In genomic region chr11:119373917-119374631, GRCh38 we compare ENCODE assay signal across 9 cellular contexts. TPM values are rescaled to one million over a fixed set of nuclear protein-coding genes. Genes with fewer than 3 reads are reported as not detected.
DNase-seq lines count a peak whose midpoint lies in the region; ATAC-seq and TF ChIP-seq lines count a peak whose summit lies in the region.
"Had no signal": no experiment of that assay in that cellular context is flagged by ENCODE, and none has a peak within 500 bp of the region (broad histone marks: within the 10 kb centered on the region; RNA-seq: fewer than 3 reads in every experiment).

No MANE protein-coding gene starts in this region.

- H3K9me3 ChIP-seq in OCI-LY3 (ENCODE audit: insufficient read depth, low read length) (no peaks in the 10 kb centered on the region), trophoblast cell (ENCODE audit: insufficient read depth, low read depth, low read length) (no peaks in the 10 kb centered on the region)

- WGBS in trophoblast cell (ENCODE audit: extremely low coverage, insufficient coverage, insufficient read length) = no CpG with 5 or more reads among the region's 5 CpGs

- H4K20me1 ChIP-seq in OCI-LY3 (ENCODE audit: insufficient read depth, low read length) = no peaks in the 10 kb centered on the region

- peak; percentile 87 for TF ChIP-seq CTCF in OCI-LY3 (IDR thresholded peaks at IDR 0.05; ENCODE audit: low read depth, low read length)
- TF ChIP-seq CTCF in glutamatergic neuron (IDR thresholded peaks at IDR 0.05; ENCODE audit: partially characterized antibody, unreplicated experiment) = peak; percentile 90

- peak; percentile 54 to 59 for ATAC-seq in activated naive CD4-positive, alpha-beta T cell treated with anti-CD3 and anti-CD28 coated beads, Interleukin-2, amount 50 U/mL, for 72 hours
- ATAC-seq in GM18502 (IDR thresholded peaks at IDR 0.05; ENCODE audit: poor library complexity, unreplicated experiment) = no peak

- peaks cover 3% of the 10 kb centered on the region; the same call in 1 of the 2 replicates for H3K27me3 ChIP-seq in OCI-LY3 (ENCODE audit: low read depth, low read length)
- no peaks in the 10 kb centered on the region for H3K27me3 ChIP-seq in trophoblast cell (ENCODE audit: insufficient read depth, low read length)

- H3K4me2 ChIP-seq in OCI-LY3 (ENCODE audit: low read length) (0 out of 2 replicates have a peak overlapping the region, but pooled peaks have one; percentile 27), trophoblast cell (ENCODE audit: low read length) (no peak overlapping the region)

- H3K23ac ChIP-seq in trophoblast cell (ENCODE audit: low read length) = no peak overlapping the region

- no peak overlapping the region for H3K9ac ChIP-seq in OCI-LY3 (ENCODE audit: low read length)
- H3K9ac ChIP-seq in trophoblast cell (ENCODE audit: low read length) = no peak overlapping the region

- no peak overlapping the region for H4K91ac ChIP-seq in trophoblast cell (ENCODE audit: low read depth, low read length)

- H4K12ac ChIP-seq in trophoblast cell (ENCODE audit: low read depth, low read length) = no peak overlapping the region

- H3K4me1 ChIP-seq in OCI-LY3 (ENCODE audit: low read length) (peaks cover 15% of the 10 kb centered on the region), trophoblast cell (ENCODE audit: control insufficient read depth in 1 of 2, insufficient read depth in 2 of 2, low read length in 2 of 2) (peaks cover 10 to 12% of the 10 kb centered on the region in 2 experiments)

- no peaks in the 10 kb centered on the region for H3K36me3 ChIP-seq in OCI-LY3 (replicated peaks; ENCODE audit: low read depth, low read length)
- H3K36me3 ChIP-seq in trophoblast cell (ENCODE audit: control insufficient read depth in 1 of 2, insufficient read depth in 2 of 2, low read length in 2 of 2) = no peaks in the 10 kb centered on the region

- no peak overlapping the region for H2BK5ac ChIP-seq in trophoblast cell (ENCODE audit: low read depth, low read length, poor library complexity)

- no peak overlapping the region for H4K8ac ChIP-seq in trophoblast cell (ENCODE audit: low read depth, low read length)

- no peak overlapping the region for H3K4me3 ChIP-seq in Jurkat, Clone E6-1 (ENCODE audit: low read length)
- H3K4me3 ChIP-seq in OCI-LY3 (ENCODE audit: low read length) (no peak overlapping the region), trophoblast cell (ENCODE audit: low read depth, low read length) (no peak overlapping the region)

- H2AK5ac ChIP-seq in trophoblast cell (ENCODE audit: low read length) = no peak overlapping the region

- H3K27ac ChIP-seq in OCI-LY3 (ENCODE audit: low read length) (no peak overlapping the region), trophoblast cell (ENCODE audit: low read depth, low read length) (no peak overlapping the region)

- H3K27ac Mint-ChIP-seq in activated naive CD4-positive, alpha-beta T cell treated with anti-CD3 and anti-CD28 coated beads, Interleukin-2, amount 50 U/mL, for 72 hours = no peak overlapping the region
- H3K27ac Mint-ChIP-seq in glutamatergic neuron (ENCODE audit: unreplicated experiment) = no peak overlapping the region

- no peaks in the 10 kb centered on the region for H3K36me3 Mint-ChIP-seq in activated naive CD4-positive, alpha-beta T cell treated with anti-CD3 and anti-CD28 coated beads, Interleukin-2, amount 50 U/mL, for 72 hours
- H3K36me3 Mint-ChIP-seq in glutamatergic neuron (ENCODE audit: unreplicated experiment) = no peaks in the 10 kb centered on the region

- H3K79me2 ChIP-seq in OCI-LY3 (ENCODE audit: low read length) (no peaks in the 10 kb centered on the region), trophoblast cell (ENCODE audit: control insufficient read depth, insufficient read depth, low read length, poor library complexity) (no peaks in the 10 kb centered on the region)

- H2BK12ac ChIP-seq in trophoblast cell (ENCODE audit: low read length) = no peak overlapping the region

- H3K4me1 Mint-ChIP-seq in glutamatergic neuron (ENCODE audit: low read depth, unreplicated experiment) = peaks cover 32% of the 10 kb centered on the region

- no peak overlapping the region for H3K4ac ChIP-seq in trophoblast cell (ENCODE audit: low read depth, low read length)

- no peaks in the 10 kb centered on the region for H3K79me1 ChIP-seq in trophoblast cell (ENCODE audit: low read length)

- DNase-seq in DMS 273 (lab: John Stamatoyannopoulos, UW; ENCODE audit: unreplicated experiment) (peak; percentile 88), glutamatergic neuron (peak; percentile 92), trophoblast cell (peak; percentile 68 to 86)
- peak; percentile 24 for DNase-seq in Jurkat, Clone E6-1 (ENCODE audit: low read depth, low spot score)
- peak; percentile 51 to 57 for DNase-seq in activated naive CD4-positive, alpha-beta T cell treated with anti-CD3 and anti-CD28 coated beads, Interleukin-2, amount 50 U/mL, for 72 hours (ENCODE audit: low spot score in 2 of 2)
- no peak for DNase-seq in effector CD4-positive, alpha-beta T cell

- no peak overlapping the region for H3K14ac ChIP-seq in trophoblast cell (ENCODE audit: low read length)

- no peak overlapping the region for H3K18ac ChIP-seq in trophoblast cell (ENCODE audit: low read length)

- peak overlapping the region; percentile 47; the same call in 1 of the 2 replicates for H2AFZ ChIP-seq in OCI-LY3 (ENCODE audit: low read depth, low read length)
- H2AFZ ChIP-seq in trophoblast cell (ENCODE audit: insufficient read depth, low read length, poor library complexity) = no peak overlapping the region

- H3K27me3 Mint-ChIP-seq in glutamatergic neuron (ENCODE audit: unreplicated experiment) = peaks cover 10% of the 10 kb centered on the region

- H3K4me3 Mint-ChIP-seq in glutamatergic neuron (ENCODE audit: unreplicated experiment) = no peak overlapping the region

- no peaks in the 10 kb centered on the region for H3K9me3 Mint-ChIP-seq in activated naive CD4-positive, alpha-beta T cell treated with anti-CD3 and anti-CD28 coated beads, Interleukin-2, amount 50 U/mL, for 72 hours
- H3K9me3 Mint-ChIP-seq in glutamatergic neuron (ENCODE audit: unreplicated experiment) = no peaks in the 10 kb centered on the region

- no peak overlapping the region for H2BK120ac ChIP-seq in trophoblast cell (ENCODE audit: insufficient read depth, low read length, poor library complexity)

RNA-seq across cellular contexts. Expression of gene USP2, which starts 7.4 kb away (rescaled TPM):
- 8.1 TPM for polyA plus RNA-seq in Jurkat, Clone E6-1 (2012; ENCODE audit: insufficient read depth, insufficient read length)
- 1 to 10 TPM in 1 of 2 donors, under 1 TPM in 1; 0.66 to 1.3 TPM for total RNA-seq in activated naive CD4-positive, alpha-beta T cell treated with anti-CD3 and anti-CD28 coated beads, Interleukin-2, amount 50 U/mL, for 72 hours
- total RNA-seq in glutamatergic neuron (ENCODE audit: unreplicated experiment) = 2.6 TPM
- polyA plus RNA-seq in trophoblast cell (2013) = 3.2 and 3.3 TPM in 2 replicates

RNA-seq across cellular contexts. Expression of gene MFRP, which starts 27.6 kb away (rescaled TPM):
- not detected for polyA plus RNA-seq in Jurkat, Clone E6-1 (2012; ENCODE audit: insufficient read depth, insufficient read length)
- not detected for total RNA-seq in activated naive CD4-positive, alpha-beta T cell treated with anti-CD3 and anti-CD28 coated beads, Interleukin-2, amount 50 U/mL, for 72 hours
- total RNA-seq in glutamatergic neuron (ENCODE audit: unreplicated experiment) = not detected
- not detected in 2 replicates for polyA plus RNA-seq in trophoblast cell (2013)
- total RNA-seq: T-helper 1 cell treated with Interleukin-12 subunit alpha and Interleukin-12 subunit beta and Interleukin-4 antibody, amounts not matched to agents 30 ng/mL and 1 ng/mL, for 36 hours had no signal

RNA-seq across cellular contexts. Expression of gene C1QTNF5, which starts 33.4 kb away (rescaled TPM):
- polyA plus RNA-seq in Jurkat, Clone E6-1 (2012; ENCODE audit: insufficient read depth, insufficient read length) = not detected
- not detected for total RNA-seq in activated naive CD4-positive, alpha-beta T cell treated with anti-CD3 and anti-CD28 coated beads, Interleukin-2, amount 50 U/mL, for 72 hours
- total RNA-seq in glutamatergic neuron (ENCODE audit: unreplicated experiment) = 0.32 TPM
- polyA plus RNA-seq in trophoblast cell (2013) = 1.3 and 1.8 TPM in 2 replicates
- total RNA-seq: T-helper 1 cell treated with Interleukin-12 subunit alpha and Interleukin-12 subunit beta and Interleukin-4 antibody, amounts not matched to agents 30 ng/mL and 1 ng/mL, for 36 hours had no signal

RNA-seq across cellular contexts. Expression of gene RNF26, which starts 39.7 kb away (rescaled TPM):
- 40.6 TPM for polyA plus RNA-seq in Jurkat, Clone E6-1 (2012; ENCODE audit: insufficient read depth, insufficient read length)
- 10 to 100 TPM; 37.6 to 38.8 TPM for total RNA-seq in activated naive CD4-positive, alpha-beta T cell treated with anti-CD3 and anti-CD28 coated beads, Interleukin-2, amount 50 U/mL, for 72 hours
- 20.6 TPM for total RNA-seq in glutamatergic neuron (ENCODE audit: unreplicated experiment)
- 40.9 and 41.2 TPM in 2 replicates for polyA plus RNA-seq in trophoblast cell (2013)

RNA-seq across cellular contexts. Expression of gene THY1, which starts 48.9 kb away (rescaled TPM):
- 42.5 TPM for polyA plus RNA-seq in Jurkat, Clone E6-1 (2012; ENCODE audit: insufficient read depth, insufficient read length)
- not detected for total RNA-seq in activated naive CD4-positive, alpha-beta T cell treated with anti-CD3 and anti-CD28 coated beads, Interleukin-2, amount 50 U/mL, for 72 hours
- total RNA-seq in glutamatergic neuron (ENCODE audit: unreplicated experiment) = 22.0 TPM
- polyA plus RNA-seq in trophoblast cell (2013) = 84.4 and 93.9 TPM in 2 replicates
